22 cellular contexts compared by ENCODE assay signal in genomic region chr9:96109718-96110351, GRCh38.
DNase-seq lines count a peak whose midpoint lies in the region; ATAC-seq and TF ChIP-seq lines count a peak whose summit lies in the region.
"Had no signal": no experiment of that assay in that cellular context is flagged by ENCODE, and none has a peak within 500 bp of the region (broad histone marks: within the 10 kb centered on the region; RNA-seq: fewer than 3 reads in every experiment).

No MANE protein-coding gene starts in this region.

- H3K4me2 ChIP-seq in GM23248 (ENCODE audit: unreplicated experiment): no peak overlapping the region

- in situ Hi-C loops in GM23248 (cut with MboI): no loop called here

- DNase-seq in GM23248 (peak; percentile 37), NOMO-1 treated with DMSO at 0.1 percent for 48 hours (lab: John Stamatoyannopoulos, UW; ENCODE audit: unreplicated experiment) (peak; percentile 77), choroid plexus epithelial cell (ENCODE audit: low read depth) (peak; percentile 59), kidney glomerular epithelial cell (lab: John Stamatoyannopoulos, UW) (peak; percentile 7), mesenteric fat pad (ENCODE audit: low spot score) (no peak), cerebellum (ENCODE audit: low spot score) (no peak)
- DNase-seq in activated naive CD4-positive, alpha-beta T cell treated with Interleukin-2 at 50 U/mL for 16 hours: no peak
- DNase-seq: activated naive CD4-positive, alpha-beta T cell treated with anti-CD3 and anti-CD28 coated beads, Interleukin-2, amount 50 U/mL, for 16 hours; Caco-2; dorsolateral prefrontal cortex; GOT3; heart right ventricle; Karpas-422; naive B cell; NCI-H146; NCI-H82; RPMI8226; stimulated activated CD4-positive, alpha-beta T cell treated with anti-CD3 and anti-CD28 coated beads, Interleukin-2, amount 100 ng/mL, for 24 hours; SW 1271 had no signal

- H3K9ac ChIP-seq in GM23248: no peak overlapping the region

- ATAC-seq in HG03045 (IDR thresholded peaks at IDR 0.05; ENCODE audit: unreplicated experiment): no peak
- ATAC-seq: esophagus mucosa, heart right ventricle had no signal

- H3K9me3 ChIP-seq in GM23248 (ENCODE audit: low read depth): no peaks in the 10 kb centered on the region
- H3K9me3 ChIP-seq: Caco-2 had no signal

- H3K79me2 ChIP-seq in GM23248 (ENCODE audit: insufficient read depth): no peaks in the 10 kb centered on the region

- H2AFZ ChIP-seq in GM23248: no peak overlapping the region

- H4K20me1 ChIP-seq in GM23248 (ENCODE audit: insufficient read depth): no peaks in the 10 kb centered on the region

- H3K4me3 ChIP-seq in GM23248 (no peak overlapping the region), choroid plexus epithelial cell (ENCODE audit: low read depth, low read length) (no peak overlapping the region)
- H3K4me3 ChIP-seq: dorsolateral prefrontal cortex, heart right ventricle, lung had no signal

- H3K27me3 ChIP-seq in GM23248 (replicated peaks; ENCODE audit: insufficient read depth): no peaks in the 10 kb centered on the region; the same call in 1 of the 2 replicates
- H3K27me3 ChIP-seq: dorsolateral prefrontal cortex had no signal

- H3K4me1 ChIP-seq in GM23248 (ENCODE audit: insufficient read depth): no peaks in the 10 kb centered on the region
- H3K4me1 ChIP-seq: Caco-2 had no signal

- H3F3A ChIP-seq in GM23248 (ENCODE audit: insufficient read depth): no peaks in the 10 kb centered on the region

- H3K36me3 ChIP-seq in GM23248 (ENCODE audit: low read depth): no peaks in the 10 kb centered on the region
- H3K36me3 ChIP-seq: heart right ventricle had no signal

- TF ChIP-seq CTCF in choroid plexus epithelial cell (conservative IDR thresholded peaks at IDR 0.05; ENCODE audit: low read depth, low read length): no peak

- 59 to 61% methylated on average over 6 of the region's 6 CpGs for WGBS in GM23248 (ENCODE audit: low coverage in 1 of 2, low lambda C conversion rate in 2 of 2, missing lambda C conversion rate in 2 of 2), 2 experiments

- no peak overlapping the region for H3K27ac ChIP-seq in GM23248
- H3K27ac ChIP-seq: dorsolateral prefrontal cortex, heart right ventricle had no signal

- no peaks in the 10 kb centered on the region for H3K9me2 ChIP-seq in GM23248 (ENCODE audit: insufficient read depth)

Comparison
In these comparisons a context has a peak if more than half of its experiments do, and no peak if none do; other contexts are left out.
1. DNase-seq: peak in GM23248 (single experiment), NOMO-1 treated with DMSO at 0.1 percent for 48 hours (single experiment), choroid plexus epithelial cell (single experiment) and kidney glomerular epithelial cell (single experiment); none in mesenteric fat pad (single experiment), cerebellum (single experiment) and activated naive CD4-positive, alpha-beta T cell treated with Interleukin-2 at 50 U/mL for 16 hours (single experiment).